Comparison of ENCODE assay signal across 3 cellular contexts in genomic region chr4:178173771-178174170, GRCh38.
A peak's percentile ranks its signal among the peaks of the same experiment; 100 is the strongest.
TF ChIP-seq lines count a peak whose summit lies in the region.

No MANE protein-coding gene starts in this region.

TF ChIP-seq in A549, 52 proteins besides CTCF, POLR2A, EP300 and RAD21 (continued from another document):
- no peak for TF ChIP-seq RNF2 (IDR thresholded peaks at IDR 0.05; ENCODE audit: borderline replicate concordance, low read depth)
- no peak for TF ChIP-seq BHLHE40 (IDR thresholded peaks at IDR 0.05; ENCODE audit: low read depth, low read length)
- TF ChIP-seq HDAC2 (IDR thresholded peaks at IDR 0.05) = no peak
- TF ChIP-seq MYC (IDR thresholded peaks at IDR 0.05; ENCODE audit: borderline replicate concordance, low read length) = no peak
- TF ChIP-seq CEBPB (IDR thresholded peaks at IDR 0.05) = no peak
- no peak for TF ChIP-seq CBX8 (IDR thresholded peaks at IDR 0.05)
- peak; percentile 95 for TF ChIP-seq MAFK (IDR thresholded peaks at IDR 0.05; ENCODE audit: partially characterized antibody)
- TF ChIP-seq POLR2AphosphoS2 (conservative IDR thresholded peaks at IDR 0.05; ENCODE audit: low read length) = no peak

TF ChIP-seq in IMR-90, 13 proteins besides CTCF, POLR2A, EP300 and RAD21:
- no peak for TF ChIP-seq USF2 (IDR thresholded peaks at IDR 0.05; ENCODE audit: low read depth, low read length)
- TF ChIP-seq MAFK (IDR thresholded peaks at IDR 0.05; ENCODE audit: low read depth, low read length) = peak; percentile 97

TF ChIP-seq in K562, 482 proteins besides CTCF, POLR2A, EP300 and RAD21:
- no peak for TF ChIP-seq KLF6 (CRISPR knock-in tag; IDR thresholded peaks at IDR 0.05; ENCODE audit: borderline replicate concordance)
- TF ChIP-seq HIVEP1 (CRISPR knock-in tag; IDR thresholded peaks at IDR 0.05) = no peak
- no peak for TF ChIP-seq KHSRP (IDR thresholded peaks at IDR 0.05)
- TF ChIP-seq C11orf30 (IDR thresholded peaks at IDR 0.05; ENCODE audit: low read depth) = peak; percentile 72; the same call in 1 of the 2 replicates
- no peak for TF ChIP-seq SREBF1 (IDR thresholded peaks at IDR 0.05; ENCODE audit: borderline replicate concordance, low read depth, low read length)
- TF ChIP-seq MAFF (IDR thresholded peaks at IDR 0.05; ENCODE audit: low read length) = peak; percentile 84
- TF ChIP-seq, protein P1, sequence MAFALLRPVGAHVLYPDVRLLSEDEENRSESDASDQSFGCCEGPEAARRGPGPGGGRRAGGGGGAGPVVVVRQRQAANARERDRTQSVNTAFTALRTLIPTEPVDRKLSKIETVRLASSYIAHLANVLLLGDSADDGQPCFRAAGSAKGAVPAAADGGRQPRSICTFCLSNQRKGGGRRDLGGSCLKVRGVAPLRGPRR (CRISPR knock-in tag; IDR thresholded peaks at IDR 0.05) = no peak
- TF ChIP-seq HSF4 (CRISPR knock-in tag; IDR thresholded peaks at IDR 0.05; ENCODE audit: borderline replicate concordance) = no peak
- TF ChIP-seq MAFK (IDR thresholded peaks at IDR 0.05; ENCODE audit: low read length) = peak; percentile 90
- TF ChIP-seq THAP12 (CRISPR knock-in tag; IDR thresholded peaks at IDR 0.05) = no peak
- TF ChIP-seq, protein P2, sequence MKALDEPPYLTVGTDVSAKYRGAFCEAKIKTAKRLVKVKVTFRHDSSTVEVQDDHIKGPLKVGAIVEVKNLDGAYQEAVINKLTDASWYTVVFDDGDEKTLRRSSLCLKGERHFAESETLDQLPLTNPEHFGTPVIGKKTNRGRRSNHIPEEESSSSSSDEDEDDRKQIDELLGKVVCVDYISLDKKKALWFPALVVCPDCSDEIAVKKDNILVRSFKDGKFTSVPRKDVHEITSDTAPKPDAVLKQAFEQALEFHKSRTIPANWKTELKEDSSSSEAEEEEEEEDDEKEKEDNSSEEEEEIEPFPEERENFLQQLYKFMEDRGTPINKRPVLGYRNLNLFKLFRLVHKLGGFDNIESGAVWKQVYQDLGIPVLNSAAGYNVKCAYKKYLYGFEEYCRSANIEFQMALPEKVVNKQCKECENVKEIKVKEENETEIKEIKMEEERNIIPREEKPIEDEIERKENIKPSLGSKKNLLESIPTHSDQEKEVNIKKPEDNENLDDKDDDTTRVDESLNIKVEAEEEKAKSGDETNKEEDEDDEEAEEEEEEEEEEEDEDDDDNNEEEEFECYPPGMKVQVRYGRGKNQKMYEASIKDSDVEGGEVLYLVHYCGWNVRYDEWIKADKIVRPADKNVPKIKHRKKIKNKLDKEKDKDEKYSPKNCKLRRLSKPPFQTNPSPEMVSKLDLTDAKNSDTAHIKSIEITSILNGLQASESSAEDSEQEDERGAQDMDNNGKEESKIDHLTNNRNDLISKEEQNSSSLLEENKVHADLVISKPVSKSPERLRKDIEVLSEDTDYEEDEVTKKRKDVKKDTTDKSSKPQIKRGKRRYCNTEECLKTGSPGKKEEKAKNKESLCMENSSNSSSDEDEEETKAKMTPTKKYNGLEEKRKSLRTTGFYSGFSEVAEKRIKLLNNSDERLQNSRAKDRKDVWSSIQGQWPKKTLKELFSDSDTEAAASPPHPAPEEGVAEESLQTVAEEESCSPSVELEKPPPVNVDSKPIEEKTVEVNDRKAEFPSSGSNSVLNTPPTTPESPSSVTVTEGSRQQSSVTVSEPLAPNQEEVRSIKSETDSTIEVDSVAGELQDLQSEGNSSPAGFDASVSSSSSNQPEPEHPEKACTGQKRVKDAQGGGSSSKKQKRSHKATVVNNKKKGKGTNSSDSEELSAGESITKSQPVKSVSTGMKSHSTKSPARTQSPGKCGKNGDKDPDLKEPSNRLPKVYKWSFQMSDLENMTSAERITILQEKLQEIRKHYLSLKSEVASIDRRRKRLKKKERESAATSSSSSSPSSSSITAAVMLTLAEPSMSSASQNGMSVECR (CRISPR knock-in tag; IDR thresholded peaks at IDR 0.05) = no peak
- TF ChIP-seq RNF2 (IDR thresholded peaks at IDR 0.05) = no peak
- no peak for TF ChIP-seq CCAR2 (IDR thresholded peaks at IDR 0.05; ENCODE audit: low read depth, low read length)
- no peak for TF ChIP-seq ZBTB9 (CRISPR knock-in tag; IDR thresholded peaks at IDR 0.05)
- no peak for TF ChIP-seq SMAD3 (CRISPR knock-in tag; conservative IDR thresholded peaks at IDR 0.05)
- TF ChIP-seq MAFG (tag; conservative IDR thresholded peaks at IDR 0.05) = peak; percentile 83
- TF ChIP-seq, protein P3, sequence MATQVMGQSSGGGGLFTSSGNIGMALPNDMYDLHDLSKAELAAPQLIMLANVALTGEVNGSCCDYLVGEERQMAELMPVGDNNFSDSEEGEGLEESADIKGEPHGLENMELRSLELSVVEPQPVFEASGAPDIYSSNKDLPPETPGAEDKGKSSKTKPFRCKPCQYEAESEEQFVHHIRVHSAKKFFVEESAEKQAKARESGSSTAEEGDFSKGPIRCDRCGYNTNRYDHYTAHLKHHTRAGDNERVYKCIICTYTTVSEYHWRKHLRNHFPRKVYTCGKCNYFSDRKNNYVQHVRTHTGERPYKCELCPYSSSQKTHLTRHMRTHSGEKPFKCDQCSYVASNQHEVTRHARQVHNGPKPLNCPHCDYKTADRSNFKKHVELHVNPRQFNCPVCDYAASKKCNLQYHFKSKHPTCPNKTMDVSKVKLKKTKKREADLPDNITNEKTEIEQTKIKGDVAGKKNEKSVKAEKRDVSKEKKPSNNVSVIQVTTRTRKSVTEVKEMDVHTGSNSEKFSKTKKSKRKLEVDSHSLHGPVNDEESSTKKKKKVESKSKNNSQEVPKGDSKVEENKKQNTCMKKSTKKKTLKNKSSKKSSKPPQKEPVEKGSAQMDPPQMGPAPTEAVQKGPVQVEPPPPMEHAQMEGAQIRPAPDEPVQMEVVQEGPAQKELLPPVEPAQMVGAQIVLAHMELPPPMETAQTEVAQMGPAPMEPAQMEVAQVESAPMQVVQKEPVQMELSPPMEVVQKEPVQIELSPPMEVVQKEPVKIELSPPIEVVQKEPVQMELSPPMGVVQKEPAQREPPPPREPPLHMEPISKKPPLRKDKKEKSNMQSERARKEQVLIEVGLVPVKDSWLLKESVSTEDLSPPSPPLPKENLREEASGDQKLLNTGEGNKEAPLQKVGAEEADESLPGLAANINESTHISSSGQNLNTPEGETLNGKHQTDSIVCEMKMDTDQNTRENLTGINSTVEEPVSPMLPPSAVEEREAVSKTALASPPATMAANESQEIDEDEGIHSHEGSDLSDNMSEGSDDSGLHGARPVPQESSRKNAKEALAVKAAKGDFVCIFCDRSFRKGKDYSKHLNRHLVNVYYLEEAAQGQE (CRISPR knock-in tag; IDR thresholded peaks at IDR 0.05; ENCODE audit: low read depth) = no peak
- TF ChIP-seq ZC3H11A (IDR thresholded peaks at IDR 0.05; ENCODE audit: low read depth, low read length) = no peak
- TF ChIP-seq ZNF316 (IDR thresholded peaks at IDR 0.05) = peak; percentile 87
- TF ChIP-seq ZNF165 (CRISPR knock-in tag; IDR thresholded peaks at IDR 0.05; ENCODE audit: borderline replicate concordance) = no peak
